In genomic region chr6:48977573-48977972, GRCh38 we compare ENCODE assay signal across 33 cellular contexts.
"Had no signal": no experiment of that assay in that cellular context is flagged by ENCODE, and none has a peak within 500 bp of the region (broad histone marks: within the 10 kb centered on the region; RNA-seq: fewer than 3 reads in every experiment).

No MANE protein-coding gene starts in this region.

- H3K9me3 ChIP-seq: adrenal gland, body of pancreas, esophagus squamous epithelium, gastrocnemius medialis, heart left ventricle had no signal

- H3K36me3 ChIP-seq: adrenal gland, esophagus squamous epithelium, gastrocnemius medialis, heart left ventricle, WERI-Rb-1 had no signal

- H3K9me3 Mint-ChIP-seq: activated naive CD4-positive, alpha-beta T cell treated with anti-CD3 and anti-CD28 coated beads, Interleukin-2, amount 50 U/mL, for 24 hours; activated T-helper 17 cell treated with anti-CD3 and anti-CD28 coated beads, Interleukin-2, amount 50 U/mL, for 72 hours had no signal

- H3K4me1 ChIP-seq: adrenal gland, body of pancreas, esophagus squamous epithelium, foreskin keratinocyte, gastrocnemius medialis, heart left ventricle had no signal

- H3K36me3 Mint-ChIP-seq: activated naive CD4-positive, alpha-beta T cell treated with anti-CD3 and anti-CD28 coated beads, Interleukin-2, amount 50 U/mL, for 24 hours; activated naive CD8-positive, alpha-beta T cell treated with anti-CD3 and anti-CD28 coated beads for 36 hours had no signal

- DNase-seq: activated B cell treated with CpG ODN at 0.5 μM for 24 hours; activated CD4-positive, alpha-beta T cell treated with anti-CD3 and anti-CD28 coated beads for 48 hours; activated CD4-positive, alpha-beta T cell treated with anti-CD3 and anti-CD28 coated beads, Interleukin-2, amount 50 U/mL, for 1 hour; activated CD4-positive, alpha-beta T cell treated with anti-CD3 and anti-CD28 coated beads, Interleukin-2, amount 50 U/mL, for 48 hours; activated CD8-positive, alpha-beta memory T cell treated with anti-CD3 and anti-CD28 coated beads for 24 hours; activated CD8-positive, alpha-beta T cell treated with anti-CD3 and anti-CD28 coated beads for 36 hours; activated effector memory CD4-positive, alpha-beta T cell treated with anti-CD3 and anti-CD28 coated beads, Interleukin-2, amount 50 U/mL, for 16 hours; activated naive CD4-positive, alpha-beta T cell treated with anti-CD3 and anti-CD28 coated beads for 36 hours; activated naive CD8-positive, alpha-beta T cell treated with anti-CD3 and anti-CD28 coated beads for 36 hours; activated naive CD8-positive, alpha-beta T cell treated with anti-CD3 and anti-CD28 coated beads, Interleukin-2, amount 50 U/mL, for 24 hours; activated T-cell treated with anti-CD3 and anti-CD28 coated beads, Interleukin-2, amount 50 U/mL, for 4 hours; adrenal gland; amygdala; aorta; body of pancreas; caudate nucleus; cortex of kidney; dermis blood vessel endothelial cell; effector CD4-positive, alpha-beta T cell; effector memory CD8-positive, alpha-beta T cell; esophagus squamous epithelium; gastrocnemius medialis; glutamatergic neuron; heart left ventricle; T-helper 1 cell; T-helper 17 cell; T1000; WERI-Rb-1 had no signal

- H3K27ac Mint-ChIP-seq: activated B cell treated with CpG ODN at 0.5 μM for 24 hours; activated CD8-positive, alpha-beta T cell treated with anti-CD3 and anti-CD28 coated beads for 36 hours; activated naive CD4-positive, alpha-beta T cell treated with anti-CD3 and anti-CD28 coated beads for 36 hours; activated naive CD4-positive, alpha-beta T cell treated with anti-CD3 and anti-CD28 coated beads, Interleukin-2, amount 50 U/mL, for 24 hours; activated naive CD8-positive, alpha-beta T cell treated with anti-CD3 and anti-CD28 coated beads for 36 hours; activated naive CD8-positive, alpha-beta T cell treated with anti-CD3 and anti-CD28 coated beads, Interleukin-2, amount 50 U/mL, for 24 hours; activated T-helper 17 cell treated with anti-CD3 and anti-CD28 coated beads, Interleukin-2, amount 50 U/mL, for 72 hours; effector memory CD8-positive, alpha-beta T cell; T-helper 17 cell; T-helper 2 cell treated with Interferon-gamma antibody and Interleukin-4, amounts not matched to agents 5 μg/mL and 100 μg/mL, for 36 hours had no signal

- H3K27me3 ChIP-seq: adrenal gland, body of pancreas, esophagus squamous epithelium, foreskin keratinocyte, gastrocnemius medialis, heart left ventricle had no signal

- FAIRE-seq: colon had no signal

- H3K27me3 Mint-ChIP-seq: activated B cell treated with CpG ODN at 0.5 μM for 24 hours; activated CD8-positive, alpha-beta T cell treated with anti-CD3 and anti-CD28 coated beads for 36 hours; activated naive CD4-positive, alpha-beta T cell treated with anti-CD3 and anti-CD28 coated beads, Interleukin-2, amount 50 U/mL, for 24 hours; activated naive CD8-positive, alpha-beta T cell treated with anti-CD3 and anti-CD28 coated beads for 36 hours; activated naive CD8-positive, alpha-beta T cell treated with anti-CD3 and anti-CD28 coated beads, Interleukin-2, amount 50 U/mL, for 24 hours; activated T-helper 17 cell treated with anti-CD3 and anti-CD28 coated beads, Interleukin-2, amount 50 U/mL, for 72 hours; effector memory CD8-positive, alpha-beta T cell; T-helper 17 cell had no signal

- H3K4me3 Mint-ChIP-seq: activated B cell treated with CpG ODN at 0.5 μM for 24 hours; activated CD8-positive, alpha-beta T cell treated with anti-CD3 and anti-CD28 coated beads for 36 hours; activated naive CD4-positive, alpha-beta T cell treated with anti-CD3 and anti-CD28 coated beads for 36 hours; activated naive CD4-positive, alpha-beta T cell treated with anti-CD3 and anti-CD28 coated beads, Interleukin-2, amount 50 U/mL, for 24 hours; activated naive CD8-positive, alpha-beta T cell treated with anti-CD3 and anti-CD28 coated beads for 36 hours; activated naive CD8-positive, alpha-beta T cell treated with anti-CD3 and anti-CD28 coated beads, Interleukin-2, amount 50 U/mL, for 24 hours; activated T-cell treated with anti-CD3 and anti-CD28 coated beads, Interleukin-2, amount 50 U/mL, for 4 hours; activated T-helper 17 cell treated with anti-CD3 and anti-CD28 coated beads, Interleukin-2, amount 50 U/mL, for 72 hours; effector memory CD8-positive, alpha-beta T cell; T-helper 17 cell; T-helper 2 cell treated with Interferon-gamma antibody and Interleukin-4, amounts not matched to agents 5 μg/mL and 100 μg/mL, for 36 hours had no signal

- H3K27ac ChIP-seq: adrenal gland, body of pancreas, esophagus squamous epithelium, foreskin keratinocyte, gastrocnemius medialis, heart left ventricle, WERI-Rb-1 had no signal

- H3K4me3 ChIP-seq: adrenal gland, body of pancreas, esophagus squamous epithelium, gastrocnemius medialis, heart left ventricle had no signal

- H3K4me1 Mint-ChIP-seq: activated B cell treated with CpG ODN at 0.5 μM for 24 hours; activated naive CD4-positive, alpha-beta T cell treated with anti-CD3 and anti-CD28 coated beads, Interleukin-2, amount 50 U/mL, for 24 hours; activated naive CD8-positive, alpha-beta T cell treated with anti-CD3 and anti-CD28 coated beads for 36 hours; activated naive CD8-positive, alpha-beta T cell treated with anti-CD3 and anti-CD28 coated beads, Interleukin-2, amount 50 U/mL, for 24 hours; activated T-helper 17 cell treated with anti-CD3 and anti-CD28 coated beads, Interleukin-2, amount 50 U/mL, for 72 hours; T-helper 17 cell had no signal
